In genomic region chr6:145600299-145600698, GRCh38 we compare ENCODE assay signal across 26 cellular contexts.
"Had no signal": no experiment of that assay in that cellular context is flagged by ENCODE, and none has a peak within 500 bp of the region (broad histone marks: within the 10 kb centered on the region; RNA-seq: fewer than 3 reads in every experiment).

No MANE protein-coding gene starts in this region.

- ATAC-seq: activated CD4-positive, CD25-positive, alpha-beta regulatory T cell treated with anti-CD3 and anti-CD28 coated beads, Interleukin-2, amount 50 U/mL, for 24 hours; activated CD8-positive, alpha-beta T cell treated with anti-CD3 and anti-CD28 coated beads for 36 hours; activated T-cell treated with anti-CD3 and anti-CD28 coated beads, Interleukin-2, amount 50 U/mL, for 4 hours; activated T-helper 17 cell treated with anti-CD3 and anti-CD28 coated beads, Interleukin-2, amount 50 U/mL, for 72 hours; T-helper 17 cell had no signal

- H3K4me3 ChIP-seq: coronary artery, dorsolateral prefrontal cortex, esophagus muscularis mucosa had no signal

- DNase-seq: activated B cell treated with CpG ODN at 0.5 μM for 24 hours; activated CD4-positive, alpha-beta T cell treated with anti-CD3 and anti-CD28 coated beads for 48 hours; activated CD4-positive, alpha-beta T cell treated with anti-CD3 and anti-CD28 coated beads, Interleukin-2, amount 50 U/mL, for 1 hour; activated CD4-positive, alpha-beta T cell treated with anti-CD3 and anti-CD28 coated beads, Interleukin-2, amount 50 U/mL, for 48 hours; activated CD8-positive, alpha-beta memory T cell treated with anti-CD3 and anti-CD28 coated beads for 24 hours; activated CD8-positive, alpha-beta T cell treated with anti-CD3 and anti-CD28 coated beads for 36 hours; activated effector memory CD4-positive, alpha-beta T cell treated with Interleukin-2 at 50 U/mL for 16 hours; activated gamma-delta T cell treated with Interleukin-2 at 50 U/mL for 16 hours; activated naive CD4-positive, alpha-beta T cell treated with anti-CD3 and anti-CD28 coated beads, Interleukin-2, amount 50 U/mL, for 16 hours; activated naive CD4-positive, alpha-beta T cell treated with Interleukin-2 at 50 U/mL for 16 hours; activated T-cell treated with anti-CD3 and anti-CD28 coated beads, Interleukin-2, amount 50 U/mL, for 4 hours; amniotic stem cell; anterior cingulate cortex; brain microvascular endothelial cell; dorsolateral prefrontal cortex; effector memory CD4-positive, alpha-beta T cell; erythroblast; head of caudate nucleus; T-helper 1 cell; T-helper 17 cell; T1000; WERI-Rb-1 had no signal
